In the genomic region with DNA sequence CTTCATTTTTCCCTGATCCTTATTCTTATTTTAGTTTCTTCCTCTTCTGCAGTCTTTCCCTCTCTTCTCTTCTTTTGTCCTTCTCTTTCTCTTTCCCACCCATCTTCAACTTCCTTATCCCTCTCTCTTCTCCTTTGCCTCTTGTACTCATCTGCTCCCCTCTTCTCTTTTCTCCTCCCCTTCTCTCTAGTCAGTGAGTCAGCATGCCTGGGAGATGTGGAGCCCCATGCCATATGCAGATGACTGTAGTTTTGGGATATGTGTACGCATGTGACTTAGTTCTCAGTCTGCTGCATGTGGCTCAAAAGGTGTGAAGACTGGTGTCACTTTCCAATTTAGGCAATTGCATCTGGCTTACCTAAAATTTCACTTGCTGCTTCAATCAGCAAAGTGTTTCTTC, we compare ENCODE assay signal across 36 cellular contexts.
"Had no signal": no experiment of that assay in that cellular context is flagged by ENCODE, and none has a peak within 500 bp of the region (broad histone marks: within the 10 kb centered on the region; RNA-seq: fewer than 3 reads in every experiment).

No MANE protein-coding gene starts in this region.

- H3K9ac ChIP-seq: KMS-11 had no signal

- ATAC-seq: activated CD8-positive, alpha-beta memory T cell treated with anti-CD3 and anti-CD28 coated beads, Interleukin-2, amount 10 ng/mL, durations not matched to agents 7 days and 5 days; body of pancreas; PC-3 had no signal

- H3K36me3 ChIP-seq: breast epithelium, Peyer's patch had no signal

- FAIRE-seq: astrocyte had no signal

- H3K9me3 ChIP-seq: body of pancreas, Peyer's patch had no signal

- DNase-seq: activated B cell treated with CpG ODN at 0.5 μM for 24 hours; activated CD4-positive, alpha-beta memory T cell treated with anti-CD3 and anti-CD28 coated beads, Interleukin-2, amount 10 ng/mL, durations not matched to agents 7 days and 5 days; activated CD4-positive, alpha-beta T cell treated with anti-CD3 and anti-CD28 coated beads for 4 hours; activated CD4-positive, alpha-beta T cell treated with anti-CD3 and anti-CD28 coated beads, Interleukin-2, amount 50 U/mL, for 1 hour; activated CD4-positive, CD25-positive, alpha-beta regulatory T cell treated with anti-CD3 and anti-CD28 coated beads, Interleukin-2, amount 50 U/mL, for 72 hours; activated CD8-positive, alpha-beta memory T cell treated with anti-CD3 and anti-CD28 coated beads for 24 hours; activated CD8-positive, alpha-beta memory T cell treated with anti-CD3 and anti-CD28 coated beads, Interleukin-2, amount 10 ng/mL, durations not matched to agents 7 days and 5 days; activated CD8-positive, alpha-beta memory T cell treated with anti-CD3 and anti-CD28 coated beads, Interleukin-2, amount 50 U/mL, for 48 hours; activated effector memory CD4-positive, alpha-beta T cell treated with Interleukin-2 at 50 U/mL for 16 hours; activated naive CD4-positive, alpha-beta T cell; activated naive CD4-positive, alpha-beta T cell treated with anti-CD3 and anti-CD28 coated beads, Interleukin-2, amount 50 U/mL, for 16 hours; activated naive CD8-positive, alpha-beta T cell treated with anti-CD3 and anti-CD28 coated beads for 36 hours; activated T-cell treated with anti-CD3 and anti-CD28 coated beads, Interleukin-2, amount 50 U/mL, for 48 hours; amniotic stem cell; body of pancreas; NCI-H1417; NCI-H146; NCI-H187; NCI-H2029 treated with DMSO at 0.1 percent for 48 hours; NCI-H2107; NCI-H2171; NCI-H510A; NCI-H526; NCI-H748 treated with DMSO at 0.1 percent for 48 hours; NK-92 treated with Interleukin-12 subunit alpha and Interleukin-12 subunit beta, amount 100 ng/mL, for 24 hours; PC-3; Peyer's patch; Right ventricle myocardium superior; SW 1271; T-helper 1 cell; T-helper 2 cell; T-helper 9 cell had no signal

- H3K27ac ChIP-seq: body of pancreas, breast epithelium, KMS-11, Peyer's patch, VCaP had no signal

- H3K4me3 ChIP-seq: body of pancreas, breast epithelium, Peyer's patch had no signal

- H3K4me2 ChIP-seq: KMS-11 had no signal

- H3K27me3 ChIP-seq: body of pancreas, breast epithelium, Peyer's patch had no signal

- H3K4me1 ChIP-seq: body of pancreas, breast epithelium, Peyer's patch had no signal
